Comparison of ENCODE assay signal across 8 cellular contexts in genomic region chr6:160990847-160991410, GRCh38. TPM values are rescaled to one million over a fixed set of nuclear protein-coding genes. Genes with fewer than 3 reads are reported as not detected.
DNase-seq lines count a peak whose midpoint lies in the region; ATAC-seq and TF ChIP-seq lines count a peak whose summit lies in the region.

No MANE protein-coding gene starts in this region.

- TF ChIP-seq CTCF in BJ (IDR thresholded peaks at IDR 0.05; ENCODE audit: insufficient read depth, low read depth, low read length) = no peak

- H3K27me3 ChIP-seq in BJ (ENCODE audit: control insufficient read depth, insufficient read depth, low read length) = no peaks in the 10 kb centered on the region
- H3K27me3 ChIP-seq in MG63 = no peaks in the 10 kb centered on the region
- peaks cover 0 to 3% of the 10 kb centered on the region in 2 donors for H3K27me3 ChIP-seq in duodenal mucosa (ENCODE audit: control insufficient read depth in 1 of 2, insufficient read depth in 2 of 2, low read length in 2 of 2)

- POLR2A ChIA-PET in BJ (lab: Charles Lee) = no interaction called here

- no peak for DNase-seq in BJ (ENCODE audit: low read depth)
- DNase-seq in MG63 = no peak
- DNase-seq in natural killer cell treated with Interleukin-12 subunit alpha and Interleukin-12 subunit beta and Interleukin-15 and Interleukin-18, amount 100 ng/mL, for 72 hours (ENCODE audit: low spot score) = no peak
- DNase-seq in kidney tubule cell (ENCODE audit: low spot score) = no peak
- DNase-seq in stimulated activated naive CD4-positive, alpha-beta T cell treated with Interleukin-2 at 50 U/mL for 16 hours (lab: John Stamatoyannopoulos, UW) = no peak
- DNase-seq in NCI-H2081 (lab: John Stamatoyannopoulos, UW) = no peak
- no peak for DNase-seq in activated CD4-positive, alpha-beta T cell treated with anti-CD3 and anti-CD28 coated beads, Interleukin-2, amount 50 U/mL, for 48 hours

- H3K27ac ChIP-seq in duodenal mucosa (ENCODE audit: low read depth, low read length) = peak overlapping the region; percentile 90

- no peak for ATAC-seq in natural killer cell treated with Interleukin-12 subunit alpha and Interleukin-12 subunit beta and Interleukin-15 and Interleukin-18, amount 100 ng/mL, for 72 hours

- no peaks in the 10 kb centered on the region for H3K9me3 Mint-ChIP-seq in natural killer cell treated with Interleukin-12 subunit alpha and Interleukin-12 subunit beta and Interleukin-15 and Interleukin-18, amount 100 ng/mL, for 72 hours

- peak overlapping the region in 1 of 2 donors; percentile 68 for H3K27ac Mint-ChIP-seq in natural killer cell treated with Interleukin-12 subunit alpha and Interleukin-12 subunit beta and Interleukin-15 and Interleukin-18, amount 100 ng/mL, for 72 hours

- CTCF ChIA-PET in BJ (lab: Yijun Ruan, JAX) = interaction anchor here (2.4 to 9.2 kb wide), 5 partner anchors 15 to 380 kb away, joined by 8 to 89 read pairs (median 18); no protein-coding TSS in a partner anchor

- peaks cover 12 to 16% of the 10 kb centered on the region in 2 donors for H3K4me1 ChIP-seq in duodenal mucosa (ENCODE audit: control insufficient read depth in 1 of 2, insufficient read depth in 2 of 2, low read length in 2 of 2)

- H3K9me3 ChIP-seq in MG63 = peaks cover 3% of the 10 kb centered on the region; the same call in 1 of the 2 replicates
- peaks cover 0 to 2% of the 10 kb centered on the region in 2 donors for H3K9me3 ChIP-seq in duodenal mucosa (ENCODE audit: control insufficient read depth in 1 of 2, low read length in 2 of 2)

- peaks cover 14 to 17% of the 10 kb centered on the region in 2 donors for H3K4me1 Mint-ChIP-seq in natural killer cell treated with Interleukin-12 subunit alpha and Interleukin-12 subunit beta and Interleukin-15 and Interleukin-18, amount 100 ng/mL, for 72 hours (ENCODE audit: low read depth in 2 of 2)

- peaks cover 0 to 6% of the 10 kb centered on the region in 2 donors for H3K27me3 Mint-ChIP-seq in natural killer cell treated with Interleukin-12 subunit alpha and Interleukin-12 subunit beta and Interleukin-15 and Interleukin-18, amount 100 ng/mL, for 72 hours

- H3K4me3 ChIP-seq in BJ (ENCODE audit: low read depth, low read length) (peak overlapping the region; percentile 78), MG63 (peak overlapping the region; percentile 95), duodenal mucosa (ENCODE audit: low read depth in 1 of 2, low read length in 2 of 2) (peak overlapping the region; percentile 94 to 97)

- H3K36me3 ChIP-seq in BJ (ENCODE audit: control insufficient read depth, insufficient read depth, low read length) (no peaks in the 10 kb centered on the region; the same call in 1 of the 2 replicates), MG63 (peaks cover 8% of the 10 kb centered on the region), duodenal mucosa (ENCODE audit: control insufficient read depth in 1 of 2, insufficient read depth in 2 of 2, low read length in 2 of 2) (no peaks in the 10 kb centered on the region)

- peaks cover 9% of the 10 kb centered on the region for H3K36me3 Mint-ChIP-seq in natural killer cell treated with Interleukin-12 subunit alpha and Interleukin-12 subunit beta and Interleukin-15 and Interleukin-18, amount 100 ng/mL, for 72 hours

- peak overlapping the region; percentile 94 for H3K4me3 Mint-ChIP-seq in natural killer cell treated with Interleukin-12 subunit alpha and Interleukin-12 subunit beta and Interleukin-15 and Interleukin-18, amount 100 ng/mL, for 72 hours

- H3K9ac ChIP-seq in duodenal mucosa (ENCODE audit: low read depth in 1 of 2, low read length in 2 of 2) = peak overlapping the region; percentile 65 to 68

RNA-seq across cellular contexts. Expression of gene MAP3K4, which starts 0.6 kb away (rescaled TPM):
- 5.3 and 7.3 TPM in 2 replicates for polyA plus RNA-seq in BJ (2011; rRNA removed)
- 11.7 and 12.8 TPM in 2 replicates for polyA minus RNA-seq in BJ (2011; rRNA and poly(A)+ RNA removed)
- total RNA-seq in MG63 (2014; rRNA removed; shearing (Covaris generic); ENCODE audit: low replicate concordance) = 11.0 and 13.5 TPM in 2 replicates
- total RNA-seq in natural killer cell treated with Interleukin-12 subunit alpha and Interleukin-12 subunit beta and Interleukin-15 and Interleukin-18, amount 100 ng/mL, for 72 hours = 10 to 100 TPM; 39.4 to 67.6 TPM
